Comparison of ENCODE assay signal across 13 cellular contexts in the genomic region with DNA sequence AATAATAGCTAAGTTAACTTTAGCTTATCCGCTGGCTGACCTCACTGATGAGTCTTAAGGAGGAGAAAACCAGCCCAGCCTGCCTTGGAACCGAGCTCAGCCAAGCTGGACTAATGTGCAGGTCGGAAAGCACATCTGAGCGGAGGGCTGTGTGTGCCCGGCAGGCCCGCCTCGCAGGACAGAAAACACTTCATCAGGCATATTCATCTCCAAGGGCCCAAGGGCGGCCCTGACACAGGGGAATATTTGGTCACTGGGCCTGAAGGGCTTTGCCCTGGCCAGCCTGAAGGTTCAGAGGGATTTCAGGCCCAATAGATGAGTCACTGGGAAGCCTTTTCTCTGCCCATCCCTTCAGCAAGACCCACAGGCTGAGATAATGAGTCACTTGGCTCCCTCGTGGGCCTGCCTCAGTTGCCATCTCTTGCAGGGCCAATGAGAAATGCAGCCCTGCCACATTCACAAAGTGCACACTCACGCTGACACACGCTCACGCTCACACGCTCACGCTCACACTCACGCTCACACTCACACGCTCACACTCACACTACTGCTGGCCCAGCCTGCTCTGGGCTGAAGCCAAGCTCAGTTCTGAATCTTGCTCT.
DNase-seq lines count a peak whose midpoint lies in the region; ATAC-seq and TF ChIP-seq lines count a peak whose summit lies in the region.
"Had no signal": no experiment of that assay in that cellular context is flagged by ENCODE, and none has a peak within 500 bp of the region (broad histone marks: within the 10 kb centered on the region; RNA-seq: fewer than 3 reads in every experiment).

No MANE protein-coding gene starts in this region.

- TF ChIP-seq CTCF in tibial artery (IDR thresholded peaks at IDR 0.05): no peak

- H3K4me3 ChIP-seq in adipocyte (ENCODE audit: low read length): peak overlapping the region; percentile 27
- no peak overlapping the region for H3K4me3 ChIP-seq in tibial artery
- H3K4me3 ChIP-seq: dorsolateral prefrontal cortex had no signal

- ATAC-seq in HG03045 (IDR thresholded peaks at IDR 0.05; ENCODE audit: unreplicated experiment): no peak

- H3K9me3 Mint-ChIP-seq in activated naive CD4-positive, alpha-beta T cell treated with anti-CD3 and anti-CD28 coated beads, Interleukin-2, amount 10 ng/mL, durations not matched to agents 7 days and 5 days: no peaks in the 10 kb centered on the region
- H3K9me3 Mint-ChIP-seq: activated B cell treated with CpG ODN at 0.5 μM for 24 hours; activated T-helper 1 cell treated with anti-CD3 and anti-CD28 coated beads, Interleukin-12 subunit alpha, Interleukin-12 subunit beta, Interleukin-2, Interleukin-4 antibody, amounts not matched to agents 30 ng/mL and 10 ng/mL and 1 ng/mL, durations not matched to agents 14 hours and 24 hours and 36 hours had no signal

- H3K4me1 ChIP-seq in adipocyte (ENCODE audit: control insufficient read depth, insufficient read depth, low read length) (peaks cover 43% of the 10 kb centered on the region), tibial artery (peaks cover 0 to 31% (median 27%) of the 10 kb centered on the region in 4 donors)

- H3K27me3 Mint-ChIP-seq in activated naive CD4-positive, alpha-beta T cell treated with anti-CD3 and anti-CD28 coated beads, Interleukin-2, amount 10 ng/mL, durations not matched to agents 7 days and 5 days: peaks cover 77% of the 10 kb centered on the region
- H3K27me3 Mint-ChIP-seq: activated B cell treated with CpG ODN at 0.5 μM for 24 hours had no signal

- CTCF ChIA-PET in activated naive CD4-positive, alpha-beta T cell treated with anti-CD3 and anti-CD28 coated beads, Interleukin-2, amount 10 ng/mL, durations not matched to agents 7 days and 5 days (lab: Charles Lee): no interaction called here

- no peak overlapping the region for H3K4me3 Mint-ChIP-seq in activated naive CD4-positive, alpha-beta T cell treated with anti-CD3 and anti-CD28 coated beads, Interleukin-2, amount 10 ng/mL, durations not matched to agents 7 days and 5 days
- H3K4me3 Mint-ChIP-seq: activated B cell treated with CpG ODN at 0.5 μM for 24 hours; activated T-helper 1 cell treated with anti-CD3 and anti-CD28 coated beads, Interleukin-12 subunit alpha, Interleukin-12 subunit beta, Interleukin-2, Interleukin-4 antibody, amounts not matched to agents 30 ng/mL and 10 ng/mL and 1 ng/mL, durations not matched to agents 14 hours and 24 hours and 36 hours had no signal

- no peak for DNase-seq in activated naive CD4-positive, alpha-beta T cell treated with anti-CD3 and anti-CD28 coated beads, Interleukin-2, amount 10 ng/mL, durations not matched to agents 7 days and 5 days
- no peak for DNase-seq in activated naive CD4-positive, alpha-beta T cell (lab: John Stamatoyannopoulos, UW)
- DNase-seq in adipocyte (ENCODE audit: low read depth): no peak
- peak; percentile 62 for DNase-seq in hepatic stellate cell (ENCODE audit: low spot score)
- peak in 1 of 2 donors; percentile 54 for DNase-seq in tibial artery
- DNase-seq in D341Med (ENCODE audit: low spot score): no peak
- no peak for DNase-seq in stimulated activated CD4-positive, alpha-beta T cell treated with anti-CD3 and anti-CD28 coated beads, Interleukin-2, amount 100 ng/mL, for 48 hours
- DNase-seq: activated B cell treated with CpG ODN at 0.5 μM for 24 hours; dorsolateral prefrontal cortex; NCI-H187 treated with DMSO at 0.1 percent for 48 hours; stimulated activated CD4-positive, alpha-beta T cell treated with anti-CD3 and anti-CD28 coated beads, Interleukin-2, amount 100 ng/mL, for 24 hours had no signal

- peak overlapping the region; percentile 1 to 46 for H3K27ac ChIP-seq in tibial artery
- H3K27ac ChIP-seq: dorsolateral prefrontal cortex had no signal

- H3K9me3 ChIP-seq in adipocyte (ENCODE audit: control insufficient read depth, low read length) (no peaks in the 10 kb centered on the region), tibial artery (no peaks in the 10 kb centered on the region)

- peaks cover 11% of the 10 kb centered on the region for H3K36me3 Mint-ChIP-seq in activated naive CD4-positive, alpha-beta T cell treated with anti-CD3 and anti-CD28 coated beads, Interleukin-2, amount 10 ng/mL, durations not matched to agents 7 days and 5 days

- H3K27ac Mint-ChIP-seq in activated naive CD4-positive, alpha-beta T cell treated with anti-CD3 and anti-CD28 coated beads, Interleukin-2, amount 10 ng/mL, durations not matched to agents 7 days and 5 days: peak overlapping the region; percentile 12
- H3K27ac Mint-ChIP-seq: activated B cell treated with CpG ODN at 0.5 μM for 24 hours; activated T-helper 1 cell treated with anti-CD3 and anti-CD28 coated beads, Interleukin-12 subunit alpha, Interleukin-12 subunit beta, Interleukin-2, Interleukin-4 antibody, amounts not matched to agents 30 ng/mL and 10 ng/mL and 1 ng/mL, durations not matched to agents 14 hours and 24 hours and 36 hours had no signal

- H3K36me3 ChIP-seq in adipocyte (ENCODE audit: control insufficient read depth, insufficient read depth, low read length, severe bottlenecking) (no peaks in the 10 kb centered on the region), tibial artery (no peaks in the 10 kb centered on the region)

- H3K9ac ChIP-seq in adipocyte (ENCODE audit: low read length): peak overlapping the region; percentile 67

- intact Hi-C loops in tibial artery (cut with DNase I; ENCODE audit: low total_unique reads): no loop called here

- H3K4me1 Mint-ChIP-seq in activated naive CD4-positive, alpha-beta T cell treated with anti-CD3 and anti-CD28 coated beads, Interleukin-2, amount 10 ng/mL, durations not matched to agents 7 days and 5 days: peaks cover 72% of the 10 kb centered on the region

- no peaks in the 10 kb centered on the region for H3K27me3 ChIP-seq in adipocyte (replicated peaks; ENCODE audit: control insufficient read depth, insufficient read depth, low read length)
- H3K27me3 ChIP-seq in tibial artery: no peaks in the 10 kb centered on the region
- H3K27me3 ChIP-seq: dorsolateral prefrontal cortex had no signal
